In genomic region chr18:51427012-51427411, GRCh38 we compare ENCODE assay signal across 1 cellular context.
TF ChIP-seq lines count a peak whose summit lies in the region.

No MANE protein-coding gene starts in this region.

TF ChIP-seq in H1, 55 proteins besides CTCF, POLR2A, EP300 and RAD21:
- peak; percentile 56 for TF ChIP-seq MAFK (IDR thresholded peaks at IDR 0.05; ENCODE audit: low read depth, low read length)
- no peak for TF ChIP-seq CBX5 (IDR thresholded peaks at IDR 0.05; ENCODE audit: low read depth, low read length)
- TF ChIP-seq CTBP2 (IDR thresholded peaks at IDR 0.05; ENCODE audit: borderline replicate concordance, insufficient read depth, insufficient read length, low read length): no peak
- TF ChIP-seq GTF2F1 (IDR thresholded peaks at IDR 0.05; ENCODE audit: borderline replicate concordance, low read depth, low read length): no peak
- TF ChIP-seq RFX5 (IDR thresholded peaks at IDR 0.05; ENCODE audit: borderline replicate concordance, low read depth, low read length): no peak
- peak; percentile 72 for TF ChIP-seq BACH1 (IDR thresholded peaks at IDR 0.05; ENCODE audit: low read length)
- no peak for TF ChIP-seq KDM5A (IDR thresholded peaks at IDR 0.05; ENCODE audit: low read length)
- no peak for TF ChIP-seq FOSL1 (IDR thresholded peaks at IDR 0.05; ENCODE audit: insufficient read depth, low read depth, low read length)
- no peak for TF ChIP-seq SP4 (IDR thresholded peaks at IDR 0.05; ENCODE audit: low read length)
